Comparison of ENCODE assay signal across 8 cellular contexts in genomic region chr12:15910468-15910863, GRCh38. TPM values are rescaled to one million over a fixed set of nuclear protein-coding genes. Genes with fewer than 3 reads are reported as not detected.
DNase-seq lines count a peak whose midpoint lies in the region; ATAC-seq and TF ChIP-seq lines count a peak whose summit lies in the region.

No MANE protein-coding gene starts in this region.

- WGBS in heart right ventricle, 2 donors: 70 to 73% methylated on average over 5 of the region's 5 CpGs
- WGBS in mesodermal cell (ENCODE audit: insufficient coverage in 2 of 2), 2 experiments: 72 to 89% methylated on average over 2 of the region's 5 CpGs
- WGBS in upper lobe of left lung, 2 donors: 73 to 78% methylated on average over 5 of the region's 5 CpGs

- ATAC-seq in heart right ventricle (no peak), left cardiac atrium (no peak), upper lobe of left lung (ENCODE audit: low FRiP score in 2 of 2) (no peak), HG02642 (IDR thresholded peaks at IDR 0.05; ENCODE audit: poor library complexity, unreplicated experiment) (no peak)
- ATAC-seq in activated naive CD8-positive, alpha-beta T cell treated with anti-CD3 and anti-CD28 coated beads, Interleukin-2, amount 50 U/mL, for 24 hours: no peak

- intact Hi-C loops in heart right ventricle (cut with DNase I): no loop called here
- intact Hi-C loops in left cardiac atrium (cut with DNase I): no loop called here

- no peaks in the 10 kb centered on the region for H3K27me3 Mint-ChIP-seq in activated naive CD8-positive, alpha-beta T cell treated with anti-CD3 and anti-CD28 coated beads, Interleukin-2, amount 50 U/mL, for 24 hours

- peaks cover 0 to 21% (median 12%) of the 10 kb centered on the region in 9 donors for H3K4me1 ChIP-seq in heart right ventricle
- peaks cover 15% of the 10 kb centered on the region for H3K4me1 ChIP-seq in mesodermal cell (ENCODE audit: control insufficient read depth, insufficient read depth, low read length, poor library complexity, severe bottlenecking)
- peaks cover 0 to 18% (median 10%) of the 10 kb centered on the region in 4 donors for H3K4me1 ChIP-seq in upper lobe of left lung

- H3K9me3 Mint-ChIP-seq in activated naive CD8-positive, alpha-beta T cell treated with anti-CD3 and anti-CD28 coated beads, Interleukin-2, amount 50 U/mL, for 24 hours: no peaks in the 10 kb centered on the region

- H3K27me3 ChIP-seq in heart right ventricle: no peaks in the 10 kb centered on the region
- no peaks in the 10 kb centered on the region for H3K27me3 ChIP-seq in upper lobe of left lung

- TF ChIP-seq CTCF in heart right ventricle (IDR thresholded peaks at IDR 0.05) (no peak), upper lobe of left lung (IDR thresholded peaks at IDR 0.05) (no peak)

- H3K4me3 ChIP-seq in heart right ventricle (peak overlapping the region in 7 of 10 donors; percentile 71 to 90 (median 84)), mesodermal cell (ENCODE audit: extremely low read depth, insufficient read depth, low read length, poor library complexity, severe bottlenecking) (peak overlapping the region; percentile 68), upper lobe of left lung (peak overlapping the region in 2 of 4 donors; percentile 64 to 68)

- no peak overlapping the region for H3K27ac Mint-ChIP-seq in activated naive CD8-positive, alpha-beta T cell treated with anti-CD3 and anti-CD28 coated beads, Interleukin-2, amount 50 U/mL, for 24 hours

- H3K9me3 ChIP-seq in heart right ventricle: no peaks in the 10 kb centered on the region
- no peaks in the 10 kb centered on the region for H3K9me3 ChIP-seq in mesodermal cell (ENCODE audit: control insufficient read depth, low read length)
- no peaks in the 10 kb centered on the region for H3K9me3 ChIP-seq in upper lobe of left lung

- peak overlapping the region in 7 of 10 donors; percentile 88 to 97 (median 89) for H3K27ac ChIP-seq in heart right ventricle
- no peak overlapping the region for H3K27ac ChIP-seq in mesodermal cell (ENCODE audit: low read depth, low read length, severe bottlenecking)
- H3K27ac ChIP-seq in upper lobe of left lung: peak overlapping the region; percentile 92 to 98 (median 93)

- peaks cover 4% of the 10 kb centered on the region for H3K36me3 Mint-ChIP-seq in activated naive CD8-positive, alpha-beta T cell treated with anti-CD3 and anti-CD28 coated beads, Interleukin-2, amount 50 U/mL, for 24 hours (ENCODE audit: low read depth)

- DNase-seq in heart right ventricle (no peak), left cardiac atrium (no peak), upper lobe of left lung (no peak), RPMI8226 (no peak), NK-92 (lab: John Stamatoyannopoulos, UW; ENCODE audit: unreplicated experiment) (no peak)
- DNase-seq in activated naive CD8-positive, alpha-beta T cell treated with anti-CD3 and anti-CD28 coated beads, Interleukin-2, amount 50 U/mL, for 24 hours: no peak

- peak overlapping the region; percentile 92 for H3K4me3 Mint-ChIP-seq in activated naive CD8-positive, alpha-beta T cell treated with anti-CD3 and anti-CD28 coated beads, Interleukin-2, amount 50 U/mL, for 24 hours

- no peak for TF ChIP-seq POLR2A in upper lobe of left lung (IDR thresholded peaks at IDR 0.05)

- peaks cover 0 to 24% (median 5%) of the 10 kb centered on the region in 9 donors for H3K36me3 ChIP-seq in heart right ventricle
- H3K36me3 ChIP-seq in mesodermal cell (ENCODE audit: control insufficient read depth, insufficient read depth, low read length): peaks cover 14% of the 10 kb centered on the region
- H3K36me3 ChIP-seq in upper lobe of left lung: peaks cover 0 to 12% (median 1%) of the 10 kb centered on the region in 4 donors

- peaks cover 19% of the 10 kb centered on the region for H3K4me1 Mint-ChIP-seq in activated naive CD8-positive, alpha-beta T cell treated with anti-CD3 and anti-CD28 coated beads, Interleukin-2, amount 50 U/mL, for 24 hours

- no peak for TF ChIP-seq EP300 in upper lobe of left lung (IDR thresholded peaks at IDR 0.05)

RNA-seq across cellular contexts. Expression of gene DERA, which starts 0.7 kb away (rescaled TPM):
- total RNA-seq in heart right ventricle: 10 to 100 TPM; 15.9 to 23.7 (median 19.2) TPM
- polyA plus RNA-seq in heart right ventricle: 10 to 100 TPM; 14.6 to 23.8 TPM
- total RNA-seq in left cardiac atrium: 10 to 100 TPM; 15.7 to 21.0 TPM
- 59.1 TPM for polyA plus RNA-seq in mesodermal cell (2013, experiment 1 of 2)
- polyA plus RNA-seq in mesodermal cell (2013, experiment 2 of 2): 54.6 TPM
- 10 to 100 TPM; 13.6 to 63.8 (median 39.2) TPM for total RNA-seq in upper lobe of left lung

RNA-seq across cellular contexts. Expression of gene STRAP, which starts 28.3 kb away (rescaled TPM):
- total RNA-seq in heart right ventricle (100 to 1,000 TPM; 108 to 161 (median 116) TPM), left cardiac atrium (100 to 1,000 TPM in 1 of 2 donors, 10 to 100 TPM in 1; 96.4 to 128 TPM), upper lobe of left lung (10 to 100 TPM; 16.8 to 68.4 (median 53.9) TPM)
- 100 to 1,000 TPM; 104 to 149 TPM for polyA plus RNA-seq in heart right ventricle
- 219 TPM for polyA plus RNA-seq in mesodermal cell (2013, experiment 1 of 2)
- 227 TPM for polyA plus RNA-seq in mesodermal cell (2013, experiment 2 of 2)
